10 cellular contexts compared by ENCODE assay signal in the genomic region with DNA sequence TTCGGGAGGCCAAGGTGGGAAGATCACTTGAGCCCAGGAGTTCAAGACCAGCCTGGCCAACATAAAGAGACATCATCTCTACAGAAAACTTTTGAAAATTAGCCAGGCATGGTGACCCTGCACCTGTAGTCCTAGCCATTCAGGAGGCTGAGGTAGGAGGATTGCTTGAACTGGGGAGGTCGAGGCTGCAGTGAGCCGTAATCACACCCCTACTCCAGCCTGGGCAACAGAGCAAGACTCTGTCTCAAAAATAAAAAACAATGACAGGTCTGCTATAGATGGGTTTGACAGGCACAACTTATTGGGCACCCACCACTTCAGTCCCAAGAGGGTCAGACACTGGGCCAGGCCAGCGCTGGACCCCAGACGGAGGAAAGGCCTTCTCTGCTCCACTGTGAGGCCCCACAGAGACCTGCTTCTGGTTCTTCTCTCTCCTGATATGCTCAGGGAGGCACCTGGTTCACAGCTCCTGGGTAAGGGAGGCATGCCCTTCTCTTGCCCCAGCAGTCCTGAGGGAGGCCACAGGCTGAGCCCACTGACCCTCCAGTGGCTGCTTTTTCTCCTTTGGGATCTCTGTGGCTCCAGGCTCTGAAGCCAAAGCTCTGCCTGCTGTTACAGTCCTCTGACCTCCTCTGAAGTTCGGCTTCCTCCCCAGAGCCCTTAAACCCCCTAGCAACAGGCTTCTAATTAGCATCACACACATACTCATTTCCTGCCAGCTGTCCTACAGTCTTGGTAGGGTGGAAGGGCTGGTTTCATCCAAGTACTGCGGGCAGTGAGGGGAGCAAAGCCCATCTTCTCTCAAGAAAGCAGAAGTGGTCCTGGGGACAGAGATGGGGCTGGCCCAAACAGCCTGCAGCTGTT. TPM values are rescaled to one million over a fixed set of nuclear protein-coding genes. Genes with fewer than 3 reads are reported as not detected.
DNase-seq lines count a peak whose midpoint lies in the region; ATAC-seq and TF ChIP-seq lines count a peak whose summit lies in the region.
"Had no signal": no experiment of that assay in that cellular context is flagged by ENCODE, and none has a peak within 500 bp of the region (broad histone marks: within the 10 kb centered on the region; RNA-seq: fewer than 3 reads in every experiment).

No MANE protein-coding gene starts in this region.

- H3K9me3 Mint-ChIP-seq in activated naive CD8-positive, alpha-beta T cell treated with anti-CD3 and anti-CD28 coated beads, Interleukin-2, amount 10 ng/mL, durations not matched to agents 7 days and 5 days = no peaks in the 10 kb centered on the region
- H3K9me3 Mint-ChIP-seq: natural killer cell treated with Interleukin-12 subunit alpha and Interleukin-12 subunit beta and Interleukin-15 and Interleukin-18, amount 100 ng/mL, for 72 hours had no signal

- H3K36me3 ChIP-seq in BE2C (no peaks in the 10 kb centered on the region), mesendoderm (ENCODE audit: control insufficient read depth, insufficient read depth, low read length) (no peaks in the 10 kb centered on the region), vagina (no peaks in the 10 kb centered on the region)

- H3K27me3 Mint-ChIP-seq in activated naive CD8-positive, alpha-beta T cell treated with anti-CD3 and anti-CD28 coated beads, Interleukin-2, amount 10 ng/mL, durations not matched to agents 7 days and 5 days = no peaks in the 10 kb centered on the region
- H3K27me3 Mint-ChIP-seq: natural killer cell treated with Interleukin-12 subunit alpha and Interleukin-12 subunit beta and Interleukin-15 and Interleukin-18, amount 100 ng/mL, for 72 hours had no signal

- no peak overlapping the region for H3K4me3 ChIP-seq in BE2C (ENCODE audit: low read depth, low read length)
- no peak overlapping the region for H3K4me3 ChIP-seq in mesendoderm (ENCODE audit: low read length)
- no peak overlapping the region for H3K4me3 ChIP-seq in vagina
- H3K4me3 ChIP-seq: SK-N-MC had no signal

- no peak for TF ChIP-seq CTCF in BE2C (IDR thresholded peaks at IDR 0.05; ENCODE audit: low read depth, low read length)
- TF ChIP-seq CTCF in vagina (IDR thresholded peaks at IDR 0.05) = no peak

- no peak overlapping the region for H3K4me2 ChIP-seq in mesendoderm (ENCODE audit: low read length)

- H3K79me1 ChIP-seq in mesendoderm (ENCODE audit: low read length) = no peaks in the 10 kb centered on the region

- no peak overlapping the region for H3K4ac ChIP-seq in mesendoderm (ENCODE audit: low read depth, low read length)

- peak overlapping the region; percentile 28 for H3K9ac ChIP-seq in mesendoderm (ENCODE audit: low read length)

- no CpG with 5 or more reads among the region's 7 CpGs for WGBS in mesendoderm (ENCODE audit: extremely low coverage, insufficient coverage, low lambda C conversion rate)

- H3K23ac ChIP-seq in mesendoderm (ENCODE audit: low read length) = no peak overlapping the region

- H3K4me1 Mint-ChIP-seq in activated naive CD8-positive, alpha-beta T cell treated with anti-CD3 and anti-CD28 coated beads, Interleukin-2, amount 10 ng/mL, durations not matched to agents 7 days and 5 days = peaks cover 20% of the 10 kb centered on the region

- DNase-seq in BE2C (peak; percentile 35), NCI-H1417 treated with DMSO at 0.1 percent for 48 hours (lab: John Stamatoyannopoulos, UW) (peak; percentile 27), mesendoderm (peak; percentile 91), vagina (ENCODE audit: extremely low spot score in 2 of 2) (no peak)
- peak; percentile 53 for DNase-seq in activated naive CD8-positive, alpha-beta T cell treated with anti-CD3 and anti-CD28 coated beads, Interleukin-2, amount 10 ng/mL, durations not matched to agents 7 days and 5 days
- DNase-seq in activated CD8-positive, alpha-beta memory T cell treated with anti-CD3 and anti-CD28 coated beads, Interleukin-2, amount 50 U/mL, for 48 hours = no peak

- intact Hi-C loops in vagina (cut with DNase I) = no loop called here

- H4K8ac ChIP-seq in mesendoderm (ENCODE audit: low read depth, low read length) = no peak overlapping the region

- no peak overlapping the region for H2BK15ac ChIP-seq in mesendoderm (replicated peaks; ENCODE audit: low read depth)

- POLR2A ChIA-PET in activated naive CD8-positive, alpha-beta T cell treated with anti-CD3 and anti-CD28 coated beads, Interleukin-2, amount 10 ng/mL, durations not matched to agents 7 days and 5 days (lab: Charles Lee) = interaction anchor here (0.8 to 2.6 kb wide), 4 partner anchors 8 to 36 kb away, joined by 3 to 14 read pairs (median 4); a partner anchor contains a TSS

- H3K79me2 ChIP-seq in mesendoderm (ENCODE audit: control insufficient read depth, insufficient read depth, low read length) = no peaks in the 10 kb centered on the region

- no peak overlapping the region for H4K5ac ChIP-seq in mesendoderm (ENCODE audit: low read length)

- H3K4me1 ChIP-seq in BE2C (peaks cover 4% of the 10 kb centered on the region; the same call in 1 of the 2 replicates), mesendoderm (ENCODE audit: control insufficient read depth, low read depth, low read length) (peaks cover 2% of the 10 kb centered on the region), vagina (no peaks in the 10 kb centered on the region)

- TF ChIP-seq POLR2A in vagina (IDR thresholded peaks at IDR 0.05) = no peak

- peak overlapping the region; percentile 28 for H3K18ac ChIP-seq in mesendoderm (ENCODE audit: low read length)

- peak overlapping the region; percentile 88 for H3K27ac Mint-ChIP-seq in activated naive CD8-positive, alpha-beta T cell treated with anti-CD3 and anti-CD28 coated beads, Interleukin-2, amount 10 ng/mL, durations not matched to agents 7 days and 5 days
- H3K27ac Mint-ChIP-seq: natural killer cell treated with Interleukin-12 subunit alpha and Interleukin-12 subunit beta and Interleukin-15 and Interleukin-18, amount 100 ng/mL, for 72 hours had no signal

- peak overlapping the region; percentile 42 for H3K4me3 Mint-ChIP-seq in activated naive CD8-positive, alpha-beta T cell treated with anti-CD3 and anti-CD28 coated beads, Interleukin-2, amount 10 ng/mL, durations not matched to agents 7 days and 5 days
- H3K4me3 Mint-ChIP-seq: natural killer cell treated with Interleukin-12 subunit alpha and Interleukin-12 subunit beta and Interleukin-15 and Interleukin-18, amount 100 ng/mL, for 72 hours had no signal

- no peaks in the 10 kb centered on the region for H3K27me3 ChIP-seq in BE2C
- H3K27me3 ChIP-seq in mesendoderm (ENCODE audit: insufficient read depth, low read length, poor library complexity) = no peaks in the 10 kb centered on the region
- H3K27me3 ChIP-seq in vagina = no peaks in the 10 kb centered on the region

- H3K9me3 ChIP-seq in BE2C (no peaks in the 10 kb centered on the region), vagina (no peaks in the 10 kb centered on the region)

- no peaks in the 10 kb centered on the region for H3K36me3 Mint-ChIP-seq in activated naive CD8-positive, alpha-beta T cell treated with anti-CD3 and anti-CD28 coated beads, Interleukin-2, amount 10 ng/mL, durations not matched to agents 7 days and 5 days
- H3K36me3 Mint-ChIP-seq: natural killer cell treated with Interleukin-12 subunit alpha and Interleukin-12 subunit beta and Interleukin-15 and Interleukin-18, amount 100 ng/mL, for 72 hours had no signal

- peak overlapping the region; percentile 67 for H3K56ac ChIP-seq in mesendoderm (ENCODE audit: low read length)

- H2BK5ac ChIP-seq in mesendoderm (ENCODE audit: low read length) = peak overlapping the region; percentile 59

- H3K27ac ChIP-seq in mesendoderm (ENCODE audit: low read depth, low read length) = peak overlapping the region; percentile 43
- H3K27ac ChIP-seq in vagina = no peak overlapping the region
- H3K27ac ChIP-seq: SK-N-MC had no signal

- H2AK5ac ChIP-seq in mesendoderm (ENCODE audit: low read length) = no peak overlapping the region

- ATAC-seq in GM18511 (IDR thresholded peaks at IDR 0.05; ENCODE audit: unreplicated experiment) (peak; percentile 99), HG02763 (IDR thresholded peaks at IDR 0.05; ENCODE audit: unreplicated experiment) (peak; percentile 94)
- ATAC-seq in activated naive CD8-positive, alpha-beta T cell treated with anti-CD3 and anti-CD28 coated beads, Interleukin-2, amount 10 ng/mL, durations not matched to agents 7 days and 5 days (ENCODE audit: low read depth) = peak; percentile 98

- H2BK120ac ChIP-seq in mesendoderm (ENCODE audit: low read depth, low read length) = no peak overlapping the region

RNA-seq across cellular contexts. Expression of a gene that starts 14.4 kb away (rescaled TPM):
- polyA plus RNA-seq in BE2C (2012; ENCODE audit: insufficient read depth, insufficient read length, low read depth) = 8.3 TPM
- not detected for total RNA-seq in activated naive CD8-positive, alpha-beta T cell treated with anti-CD3 and anti-CD28 coated beads, Interleukin-2, amount 10 ng/mL, durations not matched to agents 7 days and 5 days
- polyA plus RNA-seq in mesendoderm (2013, experiment 1 of 2) = 12.7 TPM
- polyA plus RNA-seq in mesendoderm (2013, experiment 2 of 2) = 13.5 TPM
- total RNA-seq in vagina = 259 TPM
- total RNA-seq: natural killer cell treated with Interleukin-12 subunit alpha and Interleukin-12 subunit beta and Interleukin-15 and Interleukin-18, amount 100 ng/mL, for 72 hours had no signal

RNA-seq across cellular contexts. Expression of a gene that starts 17.6 kb away (rescaled TPM):
- polyA plus RNA-seq in BE2C (2012; ENCODE audit: insufficient read depth, insufficient read length, low read depth) = not detected
- not detected for total RNA-seq in activated naive CD8-positive, alpha-beta T cell treated with anti-CD3 and anti-CD28 coated beads, Interleukin-2, amount 10 ng/mL, durations not matched to agents 7 days and 5 days
- 2.4 TPM for polyA plus RNA-seq in mesendoderm (2013, experiment 1 of 2)
- 2.6 TPM for polyA plus RNA-seq in mesendoderm (2013, experiment 2 of 2)
- 323 TPM for total RNA-seq in vagina
- total RNA-seq: natural killer cell treated with Interleukin-12 subunit alpha and Interleukin-12 subunit beta and Interleukin-15 and Interleukin-18, amount 100 ng/mL, for 72 hours had no signal

RNA-seq across cellular contexts. Expression of a gene that starts 28.8 kb away (rescaled TPM):
- polyA plus RNA-seq in BE2C (2012; ENCODE audit: insufficient read depth, insufficient read length, low read depth) = 4.6 TPM
- 1 to 10 TPM; 4.8 to 5.3 TPM for total RNA-seq in activated naive CD8-positive, alpha-beta T cell treated with anti-CD3 and anti-CD28 coated beads, Interleukin-2, amount 10 ng/mL, durations not matched to agents 7 days and 5 days
- polyA plus RNA-seq in mesendoderm (2013, experiment 1 of 2) = 68.1 TPM
- polyA plus RNA-seq in mesendoderm (2013, experiment 2 of 2) = 65.7 TPM
- 116 TPM for total RNA-seq in vagina

RNA-seq across cellular contexts. Expression of a gene that starts 29.7 kb away (rescaled TPM):
- polyA plus RNA-seq in BE2C (2012; ENCODE audit: insufficient read depth, insufficient read length, low read depth) = 2.4 TPM
- total RNA-seq in activated naive CD8-positive, alpha-beta T cell treated with anti-CD3 and anti-CD28 coated beads, Interleukin-2, amount 10 ng/mL, durations not matched to agents 7 days and 5 days = not detected
- polyA plus RNA-seq in mesendoderm (2013, experiment 1 of 2) = 0.29 TPM
- polyA plus RNA-seq in mesendoderm (2013, experiment 2 of 2) = 0.32 TPM
- not detected for total RNA-seq in vagina
- total RNA-seq: natural killer cell treated with Interleukin-12 subunit alpha and Interleukin-12 subunit beta and Interleukin-15 and Interleukin-18, amount 100 ng/mL, for 72 hours had no signal

RNA-seq across cellular contexts. Expression of a gene that starts 32.9 kb away (rescaled TPM):
- polyA plus RNA-seq in BE2C (2012; ENCODE audit: insufficient read depth, insufficient read length, low read depth) = 5.6 TPM
- total RNA-seq in activated naive CD8-positive, alpha-beta T cell treated with anti-CD3 and anti-CD28 coated beads, Interleukin-2, amount 10 ng/mL, durations not matched to agents 7 days and 5 days = not detected
- polyA plus RNA-seq in mesendoderm (2013, experiment 1 of 2) = 1.9 TPM
- 2.1 TPM for polyA plus RNA-seq in mesendoderm (2013, experiment 2 of 2)
- total RNA-seq in vagina = 470 TPM

Comparison
In these comparisons a context has a peak if more than half of its experiments do, and no peak if none do; other contexts are left out.
1. DNase-seq: peak in BE2C (single experiment), NCI-H1417 treated with DMSO at 0.1 percent for 48 hours (single experiment), activated naive CD8-positive, alpha-beta T cell treated with anti-CD3 and anti-CD28 coated beads, Interleukin-2, amount 10 ng/mL, durations not matched to agents 7 days and 5 days (single experiment) and mesendoderm (single experiment); none in activated CD8-positive, alpha-beta memory T cell treated with anti-CD3 and anti-CD28 coated beads, Interleukin-2, amount 50 U/mL, for 48 hours (single experiment) and vagina (0 of 2).
2. RNA of a gene that starts 14.4 kb away (total RNA-seq): 259 TPM in vagina (single experiment); not detected in activated naive CD8-positive, alpha-beta T cell treated with anti-CD3 and anti-CD28 coated beads, Interleukin-2, amount 10 ng/mL, durations not matched to agents 7 days and 5 days; every median in the first group is over 100 times any median in the second.
3. RNA of a gene that starts 17.6 kb away (total RNA-seq): 323 TPM in vagina (single experiment); not detected in activated naive CD8-positive, alpha-beta T cell treated with anti-CD3 and anti-CD28 coated beads, Interleukin-2, amount 10 ng/mL, durations not matched to agents 7 days and 5 days; every median in the first group is over 100 times any median in the second.
4. RNA of a gene that starts 28.8 kb away (total RNA-seq): 116 TPM in vagina (single experiment); 4.8 to 5.3 TPM in activated naive CD8-positive, alpha-beta T cell treated with anti-CD3 and anti-CD28 coated beads, Interleukin-2, amount 10 ng/mL, durations not matched to agents 7 days and 5 days; every median in the first group is over 10 times any median in the second.
5. Peak in every context shown above with its lines, with median percentiles within 50 percentile points of each other: ATAC-seq.